Comparison of ENCODE assay signal across 1 cellular context in the genomic region with DNA sequence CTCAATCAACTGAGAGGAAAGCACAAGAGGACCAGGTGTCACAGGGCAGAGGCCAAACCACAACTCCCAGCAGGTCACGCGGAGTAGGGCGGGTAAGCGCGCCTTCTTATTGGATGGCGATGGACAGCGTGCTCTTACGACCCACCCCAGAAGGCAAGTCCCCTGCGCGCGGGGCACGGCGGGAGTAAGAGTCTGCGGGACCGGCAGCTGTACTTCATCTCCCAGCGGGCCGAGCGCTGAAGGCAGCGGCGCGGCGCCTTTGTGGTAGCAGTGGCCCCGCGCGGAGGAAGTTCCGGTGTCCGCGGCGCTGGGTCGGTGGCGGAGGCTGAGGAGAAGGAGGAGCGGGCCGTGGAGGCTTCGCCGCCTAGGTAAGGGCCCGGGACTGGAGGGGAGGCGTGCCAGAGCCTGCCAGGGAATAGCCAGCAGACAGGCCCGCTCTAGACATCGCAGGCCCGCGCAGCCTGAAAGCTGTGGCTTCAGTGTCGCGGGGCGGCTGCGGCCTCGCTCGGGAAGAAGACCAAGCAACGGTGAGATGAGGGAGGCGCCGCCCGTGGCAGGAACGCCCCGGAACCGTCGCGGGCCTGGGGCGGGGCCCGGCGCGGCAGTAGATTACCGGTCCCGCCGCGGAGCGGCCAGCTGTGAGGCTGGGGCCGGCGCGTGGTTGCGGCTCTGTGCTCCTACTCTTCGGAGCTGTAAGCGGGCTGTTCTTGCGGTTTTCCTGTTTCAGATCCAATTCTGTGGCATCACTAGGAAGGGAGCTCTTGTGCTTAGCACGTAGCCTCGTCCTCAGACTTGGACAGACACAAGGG.
TF ChIP-seq lines count a peak whose summit lies in the region.

A gene with protein sequence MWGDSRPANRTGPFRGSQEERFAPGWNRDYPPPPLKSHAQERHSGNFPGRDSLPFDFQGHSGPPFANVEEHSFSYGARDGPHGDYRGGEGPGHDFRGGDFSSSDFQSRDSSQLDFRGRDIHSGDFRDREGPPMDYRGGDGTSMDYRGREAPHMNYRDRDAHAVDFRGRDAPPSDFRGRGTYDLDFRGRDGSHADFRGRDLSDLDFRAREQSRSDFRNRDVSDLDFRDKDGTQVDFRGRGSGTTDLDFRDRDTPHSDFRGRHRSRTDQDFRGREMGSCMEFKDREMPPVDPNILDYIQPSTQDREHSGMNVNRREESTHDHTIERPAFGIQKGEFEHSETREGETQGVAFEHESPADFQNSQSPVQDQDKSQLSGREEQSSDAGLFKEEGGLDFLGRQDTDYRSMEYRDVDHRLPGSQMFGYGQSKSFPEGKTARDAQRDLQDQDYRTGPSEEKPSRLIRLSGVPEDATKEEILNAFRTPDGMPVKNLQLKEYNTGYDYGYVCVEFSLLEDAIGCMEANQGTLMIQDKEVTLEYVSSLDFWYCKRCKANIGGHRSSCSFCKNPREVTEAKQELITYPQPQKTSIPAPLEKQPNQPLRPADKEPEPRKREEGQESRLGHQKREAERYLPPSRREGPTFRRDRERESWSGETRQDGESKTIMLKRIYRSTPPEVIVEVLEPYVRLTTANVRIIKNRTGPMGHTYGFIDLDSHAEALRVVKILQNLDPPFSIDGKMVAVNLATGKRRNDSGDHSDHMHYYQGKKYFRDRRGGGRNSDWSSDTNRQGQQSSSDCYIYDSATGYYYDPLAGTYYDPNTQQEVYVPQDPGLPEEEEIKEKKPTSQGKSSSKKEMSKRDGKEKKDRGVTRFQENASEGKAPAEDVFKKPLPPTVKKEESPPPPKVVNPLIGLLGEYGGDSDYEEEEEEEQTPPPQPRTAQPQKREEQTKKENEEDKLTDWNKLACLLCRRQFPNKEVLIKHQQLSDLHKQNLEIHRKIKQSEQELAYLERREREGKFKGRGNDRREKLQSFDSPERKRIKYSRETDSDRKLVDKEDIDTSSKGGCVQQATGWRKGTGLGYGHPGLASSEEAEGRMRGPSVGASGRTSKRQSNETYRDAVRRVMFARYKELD (plus strand): TSS at position 293 of the 809 bp plus-strand sequence. CDS start 22,492 bp downstream, outside the sequence.

TF ChIP-seq in HepG2, 621 proteins besides CTCF, POLR2A, EP300 and RAD21 (continued from another document):
- TF ChIP-seq, protein P1, sequence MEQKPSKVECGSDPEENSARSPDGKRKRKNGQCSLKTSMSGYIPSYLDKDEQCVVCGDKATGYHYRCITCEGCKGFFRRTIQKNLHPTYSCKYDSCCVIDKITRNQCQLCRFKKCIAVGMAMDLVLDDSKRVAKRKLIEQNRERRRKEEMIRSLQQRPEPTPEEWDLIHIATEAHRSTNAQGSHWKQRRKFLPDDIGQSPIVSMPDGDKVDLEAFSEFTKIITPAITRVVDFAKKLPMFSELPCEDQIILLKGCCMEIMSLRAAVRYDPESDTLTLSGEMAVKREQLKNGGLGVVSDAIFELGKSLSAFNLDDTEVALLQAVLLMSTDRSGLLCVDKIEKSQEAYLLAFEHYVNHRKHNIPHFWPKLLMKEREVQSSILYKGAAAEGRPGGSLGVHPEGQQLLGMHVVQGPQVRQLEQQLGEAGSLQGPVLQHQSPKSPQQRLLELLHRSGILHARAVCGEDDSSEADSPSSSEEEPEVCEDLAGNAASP (CRISPR knock-in tag; IDR thresholded peaks at IDR 0.05; ENCODE audit: borderline replicate concordance) = no peak; the same call in 1 of the 2 replicates
- TF ChIP-seq MXI1 (IDR thresholded peaks at IDR 0.05; ENCODE audit: borderline replicate concordance, low read depth, low read length) = peak; percentile 78; the same call in 2 of the 3 replicates
- TF ChIP-seq ZNF891 (CRISPR knock-in tag; IDR thresholded peaks at IDR 0.05) = peak; percentile 11; the same call in 1 of the 2 replicates
- peak; percentile 69; the same call in 1 of the 2 replicates for TF ChIP-seq SATB2 (CRISPR knock-in tag; IDR thresholded peaks at IDR 0.05)
- TF ChIP-seq, protein P2, sequence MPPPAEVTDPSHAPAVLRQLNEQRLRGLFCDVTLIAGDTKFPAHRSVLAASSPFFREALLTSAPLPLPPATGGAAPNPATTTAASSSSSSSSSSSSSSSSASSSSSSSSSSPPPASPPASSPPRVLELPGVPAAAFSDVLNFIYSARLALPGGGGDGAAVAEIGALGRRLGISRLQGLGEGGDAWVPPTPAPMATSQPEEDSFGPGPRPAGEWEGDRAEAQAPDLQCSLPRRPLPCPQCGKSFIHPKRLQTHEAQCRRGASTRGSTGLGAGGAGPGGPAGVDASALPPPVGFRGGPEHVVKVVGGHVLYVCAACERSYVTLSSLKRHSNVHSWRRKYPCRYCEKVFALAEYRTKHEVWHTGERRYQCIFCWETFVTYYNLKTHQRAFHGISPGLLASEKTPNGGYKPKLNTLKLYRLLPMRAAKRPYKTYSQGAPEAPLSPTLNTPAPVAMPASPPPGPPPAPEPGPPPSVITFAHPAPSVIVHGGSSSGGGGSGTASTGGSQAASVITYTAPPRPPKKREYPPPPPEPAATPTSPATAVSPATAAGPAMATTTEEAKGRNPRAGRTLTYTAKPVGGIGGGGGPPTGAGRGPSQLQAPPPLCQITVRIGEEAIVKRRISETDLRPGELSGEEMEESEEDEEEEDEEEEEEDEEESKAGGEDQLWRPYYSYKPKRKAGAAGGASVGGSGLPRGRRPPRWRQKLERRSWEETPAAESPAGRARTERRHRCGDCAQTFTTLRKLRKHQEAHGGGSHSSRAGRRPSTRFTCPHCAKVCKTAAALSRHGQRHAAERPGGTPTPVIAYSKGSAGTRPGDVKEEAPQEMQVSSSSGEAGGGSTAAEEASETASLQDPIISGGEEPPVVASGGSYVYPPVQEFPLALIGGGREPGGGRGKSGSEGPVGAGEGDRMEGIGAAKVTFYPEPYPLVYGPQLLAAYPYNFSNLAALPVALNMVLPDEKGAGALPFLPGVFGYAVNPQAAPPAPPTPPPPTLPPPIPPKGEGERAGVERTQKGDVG (CRISPR knock-in tag; IDR thresholded peaks at IDR 0.05; ENCODE audit: borderline replicate concordance) = peak; percentile 80; the same call in 1 of the 2 replicates
- TF ChIP-seq, protein P3, sequence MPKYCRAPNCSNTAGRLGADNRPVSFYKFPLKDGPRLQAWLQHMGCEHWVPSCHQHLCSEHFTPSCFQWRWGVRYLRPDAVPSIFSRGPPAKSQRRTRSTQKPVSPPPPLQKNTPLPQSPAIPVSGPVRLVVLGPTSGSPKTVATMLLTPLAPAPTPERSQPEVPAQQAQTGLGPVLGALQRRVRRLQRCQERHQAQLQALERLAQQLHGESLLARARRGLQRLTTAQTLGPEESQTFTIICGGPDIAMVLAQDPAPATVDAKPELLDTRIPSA (CRISPR knock-in tag; IDR thresholded peaks at IDR 0.05; ENCODE audit: borderline replicate concordance) = no peak
- no peak for TF ChIP-seq SETDB1 (CRISPR knock-in tag; IDR thresholded peaks at IDR 0.05; ENCODE audit: borderline replicate concordance)
- TF ChIP-seq CAMTA2 (CRISPR knock-in tag; IDR thresholded peaks at IDR 0.05; ENCODE audit: borderline replicate concordance) = peak; percentile 65; the same call in 1 of the 2 replicates
- TF ChIP-seq YY1 (IDR thresholded peaks at IDR 0.05; ENCODE audit: insufficient read depth, insufficient replicate concordance, low read depth, low read length) = peak; percentile 72
- TF ChIP-seq, protein P4, sequence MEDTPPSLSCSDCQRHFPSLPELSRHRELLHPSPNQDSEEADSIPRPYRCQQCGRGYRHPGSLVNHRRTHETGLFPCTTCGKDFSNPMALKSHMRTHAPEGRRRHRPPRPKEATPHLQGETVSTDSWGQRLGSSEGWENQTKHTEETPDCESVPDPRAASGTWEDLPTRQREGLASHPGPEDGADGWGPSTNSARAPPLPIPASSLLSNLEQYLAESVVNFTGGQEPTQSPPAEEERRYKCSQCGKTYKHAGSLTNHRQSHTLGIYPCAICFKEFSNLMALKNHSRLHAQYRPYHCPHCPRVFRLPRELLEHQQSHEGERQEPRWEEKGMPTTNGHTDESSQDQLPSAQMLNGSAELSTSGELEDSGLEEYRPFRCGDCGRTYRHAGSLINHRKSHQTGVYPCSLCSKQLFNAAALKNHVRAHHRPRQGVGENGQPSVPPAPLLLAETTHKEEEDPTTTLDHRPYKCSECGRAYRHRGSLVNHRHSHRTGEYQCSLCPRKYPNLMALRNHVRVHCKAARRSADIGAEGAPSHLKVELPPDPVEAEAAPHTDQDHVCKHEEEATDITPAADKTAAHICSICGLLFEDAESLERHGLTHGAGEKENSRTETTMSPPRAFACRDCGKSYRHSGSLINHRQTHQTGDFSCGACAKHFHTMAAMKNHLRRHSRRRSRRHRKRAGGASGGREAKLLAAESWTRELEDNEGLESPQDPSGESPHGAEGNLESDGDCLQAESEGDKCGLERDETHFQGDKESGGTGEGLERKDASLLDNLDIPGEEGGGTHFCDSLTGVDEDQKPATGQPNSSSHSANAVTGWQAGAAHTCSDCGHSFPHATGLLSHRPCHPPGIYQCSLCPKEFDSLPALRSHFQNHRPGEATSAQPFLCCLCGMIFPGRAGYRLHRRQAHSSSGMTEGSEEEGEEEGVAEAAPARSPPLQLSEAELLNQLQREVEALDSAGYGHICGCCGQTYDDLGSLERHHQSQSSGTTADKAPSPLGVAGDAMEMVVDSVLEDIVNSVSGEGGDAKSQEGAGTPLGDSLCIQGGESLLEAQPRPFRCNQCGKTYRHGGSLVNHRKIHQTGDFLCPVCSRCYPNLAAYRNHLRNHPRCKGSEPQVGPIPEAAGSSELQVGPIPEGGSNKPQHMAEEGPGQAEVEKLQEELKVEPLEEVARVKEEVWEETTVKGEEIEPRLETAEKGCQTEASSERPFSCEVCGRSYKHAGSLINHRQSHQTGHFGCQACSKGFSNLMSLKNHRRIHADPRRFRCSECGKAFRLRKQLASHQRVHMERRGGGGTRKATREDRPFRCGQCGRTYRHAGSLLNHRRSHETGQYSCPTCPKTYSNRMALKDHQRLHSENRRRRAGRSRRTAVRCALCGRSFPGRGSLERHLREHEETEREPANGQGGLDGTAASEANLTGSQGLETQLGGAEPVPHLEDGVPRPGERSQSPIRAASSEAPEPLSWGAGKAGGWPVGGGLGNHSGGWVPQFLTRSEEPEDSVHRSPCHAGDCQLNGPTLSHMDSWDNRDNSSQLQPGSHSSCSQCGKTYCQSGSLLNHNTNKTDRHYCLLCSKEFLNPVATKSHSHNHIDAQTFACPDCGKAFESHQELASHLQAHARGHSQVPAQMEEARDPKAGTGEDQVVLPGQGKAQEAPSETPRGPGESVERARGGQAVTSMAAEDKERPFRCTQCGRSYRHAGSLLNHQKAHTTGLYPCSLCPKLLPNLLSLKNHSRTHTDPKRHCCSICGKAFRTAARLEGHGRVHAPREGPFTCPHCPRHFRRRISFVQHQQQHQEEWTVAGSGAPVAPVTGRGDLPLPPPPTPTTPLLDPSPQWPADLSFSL (CRISPR knock-in tag; IDR thresholded peaks at IDR 0.05) = no peak
- no peak for TF ChIP-seq HES4 (CRISPR knock-in tag; IDR thresholded peaks at IDR 0.05; ENCODE audit: borderline replicate concordance)
